17 cellular contexts compared by ENCODE assay signal in genomic region chr2:9908639-9909038, GRCh38. TPM values are rescaled to one million over a fixed set of nuclear protein-coding genes. Genes with fewer than 3 reads are reported as not detected.
DNase-seq lines count a peak whose midpoint lies in the region; ATAC-seq, FAIRE-seq and TF ChIP-seq lines count a peak whose summit lies in the region.
"Had no signal": no experiment of that assay in that cellular context is flagged by ENCODE, and none has a peak within 500 bp of the region (broad histone marks: within the 10 kb centered on the region; RNA-seq: fewer than 3 reads in every experiment).

No MANE protein-coding gene starts in this region.

- no TSS peak for BruUV-seq in PC-3 (replicated peaks; lab: Mats Ljungman, UMichigan)

- H3K4me2 ChIP-seq in PC-3 (ENCODE audit: low read length) (no peak overlapping the region), keratinocyte (ENCODE audit: control insufficient read depth, extremely low read depth, insufficient read depth, low read depth, low read length) (no peak overlapping the region)

- H3K4me3 ChIP-seq in PC-3 (ENCODE audit: low read length) (no peak overlapping the region), epithelial cell of esophagus (ENCODE audit: low read length) (no peak overlapping the region), keratinocyte (ENCODE audit: control insufficient read depth in 2 of 3, extremely low read depth in 1 of 3, insufficient read depth in 2 of 3, low read depth in 1 of 3, low read length in 3 of 3) (no peak overlapping the region)
- H3K4me3 ChIP-seq: HAP-1 had no signal

- TF ChIP-seq CTCF in PC-3 (conservative IDR thresholded peaks at IDR 0.05; ENCODE audit: low read depth, low read length) (no peak), epithelial cell of esophagus (IDR thresholded peaks at IDR 0.05; ENCODE audit: insufficient read depth, low read depth, low read length, missing control alignments) (no peak), keratinocyte (optimal IDR thresholded peaks at IDR 0.05 in 1 of 3, IDR thresholded peaks at IDR 0.05 in 1 of 3, conservative IDR thresholded peaks at IDR 0.05 in 1 of 3; ENCODE audit: extremely low read depth in 1 of 3, insufficient read depth in 2 of 3, low read length in 3 of 3) (no peak)

- peak; percentile 44 for FAIRE-seq in keratinocyte (lab: Jason Lieb, UNC)
- FAIRE-seq: A204.1, GM12892, GM19239 had no signal

- H3K9ac ChIP-seq in PC-3 (ENCODE audit: low read length), result no peak overlapping the region
- no peak overlapping the region for H3K9ac ChIP-seq in keratinocyte (ENCODE audit: control insufficient read depth, extremely low read depth, insufficient read depth, low read length)

- H3K9me3 ChIP-seq in PC-3 (ENCODE audit: low read length), result no peaks in the 10 kb centered on the region
- no peaks in the 10 kb centered on the region for H3K9me3 ChIP-seq in keratinocyte (ENCODE audit: control insufficient read depth, low read depth, low read length)
- H3K9me3 ChIP-seq: HAP-1 had no signal

- CTCF ChIA-PET in PC-3 (lab: Charles Lee), result no interaction called here

- no peaks in the 10 kb centered on the region for H3K9me1 ChIP-seq in keratinocyte (ENCODE audit: control insufficient read depth, extremely low read depth, insufficient read depth, low read length)

- POLR2A ChIA-PET in PC-3 (lab: Charles Lee; ENCODE audit: unreplicated experiment), result no interaction called here

- no peaks in the 10 kb centered on the region for H3F3A ChIP-seq in PC-3 (ENCODE audit: low read length, unreplicated experiment)

- H3K27ac ChIP-seq in PC-3 (ENCODE audit: low read length) (no peak overlapping the region), keratinocyte (ENCODE audit: control insufficient read depth, insufficient read depth, low read length) (no peak overlapping the region)

- H3K79me2 ChIP-seq in PC-3 (ENCODE audit: low read length) (no peaks in the 10 kb centered on the region), keratinocyte (ENCODE audit: control insufficient read depth, insufficient read depth, low read length) (no peaks in the 10 kb centered on the region)

- ATAC-seq in PC-3 (peak; percentile 55; the same call in 1 of the 2 replicates), left ventricle myocardium superior (no peak)

- no peak overlapping the region for H2AFZ ChIP-seq in PC-3 (ENCODE audit: low read length)
- H2AFZ ChIP-seq in keratinocyte (ENCODE audit: control insufficient read depth, low read length), result no peak overlapping the region

- H4K20me1 ChIP-seq in PC-3 (ENCODE audit: low read length) (no peaks in the 10 kb centered on the region), keratinocyte (ENCODE audit: control insufficient read depth, extremely low read depth, insufficient read depth, low read length) (no peaks in the 10 kb centered on the region)

- DNase-seq in NCI-H2029 treated with DMSO at 0.1 percent for 48 hours (lab: John Stamatoyannopoulos, UW) (peak; percentile 9), NCI-H2029 (lab: John Stamatoyannopoulos, UW) (no peak), PC-3 (no peak), epithelial cell of esophagus (ENCODE audit: low read depth) (peak; percentile 35), keratinocyte (ENCODE audit: low read depth, low spot score) (no peak), left ventricle myocardium superior (no peak), anterior cingulate cortex (lab: John Stamatoyannopoulos, UW) (no peak)
- DNase-seq in stimulated activated CD4-positive, alpha-beta T cell treated with anti-CD3 and anti-CD28 coated beads, Interleukin-12 subunit alpha, Interleukin-12 subunit beta, amount 100 ng/mL, for 4 hours, result no peak
- DNase-seq: C1 segment of cervical spinal cord; CD4-positive, alpha-beta T cell; DND-41; GDM1; GOT3 had no signal

- H3K36me3 ChIP-seq in PC-3 (ENCODE audit: low read depth, low read length), result 0 out of 2 replicates have a peak, but pooled peaks cover 5% of the 10 kb centered on the region
- peaks cover 0 to 4% of the 10 kb centered on the region in 2 experiments for H3K36me3 ChIP-seq in keratinocyte (ENCODE audit: control insufficient read depth in 2 of 2, extremely low read depth in 1 of 2, insufficient read depth in 2 of 2, low read length in 2 of 2)

- intact Hi-C loops in PC-3 (cut with micrococcal nuclease) (no loop called here), left ventricle myocardium superior (cut with micrococcal nuclease) (no loop called here)

- H3K9me2 ChIP-seq in PC-3 (replicated peaks; ENCODE audit: low read length), result no peaks in the 10 kb centered on the region

- H3K4me1 ChIP-seq in PC-3 (ENCODE audit: insufficient read depth, low read length) (0 out of 2 replicates have a peak, but pooled peaks cover 3% of the 10 kb centered on the region), keratinocyte (ENCODE audit: control insufficient read depth, extremely low read depth, insufficient read depth, low read length) (no peaks in the 10 kb centered on the region)
- H3K4me1 ChIP-seq: HAP-1 had no signal

- H3K27me3 ChIP-seq in PC-3 (ENCODE audit: low read length), result no peaks in the 10 kb centered on the region
- H3K27me3 ChIP-seq in keratinocyte (ENCODE audit: control insufficient read depth, extremely low read depth, insufficient read depth, low read length), result no peaks in the 10 kb centered on the region

- dilution Hi-C loops in keratinocyte (cut with MboI; ENCODE audit: extremely low pct_ligation_motif_present, low sequenced_read_pairs), result no loop called here

RNA-seq across cellular contexts. Expression of gene GRHL1, which starts 42.9 kb away (rescaled TPM):
- 9.3 and 10.3 TPM in 2 replicates for total RNA-seq in PC-3 (2014; rRNA removed)
- 2.6 to 15.1 TPM (median 7.8 TPM) in 3 replicates for polyA plus RNA-seq in keratinocyte
- polyA plus RNA-seq in keratinocyte (2011; ENCODE audit: low read depth), result 49.7 TPM
- polyA plus RNA-seq in keratinocyte (2011; cell fraction: cytosol; rRNA removed), result 2.1 and 5.7 TPM in 2 replicates
- polyA plus RNA-seq in keratinocyte (2011; cell fraction: nucleus; rRNA removed), result 12.8 and 15.7 TPM in 2 replicates
- polyA plus RNA-seq in keratinocyte (2012; ENCODE audit: low replicate concordance), result 1.8 and 56.4 TPM in 2 replicates
- polyA minus RNA-seq in keratinocyte, result 9.2 to 23.4 TPM (median 16.0 TPM) in 3 replicates
- 1.3 TPM for polyA minus RNA-seq in keratinocyte (2011; cell fraction: cytosol; rRNA and poly(A)+ RNA removed)
- 11.9 TPM in 2 replicates for polyA minus RNA-seq in keratinocyte (2011; cell fraction: nucleus; rRNA and poly(A)+ RNA removed)
- 1.0 TPM for total RNA-seq in left ventricle myocardium superior

Comparison
In these comparisons a context has a peak if more than half of its experiments do, and no peak if none do; other contexts are left out.
1. DNase-seq: peak in NCI-H2029 treated with DMSO at 0.1 percent for 48 hours (single experiment) and epithelial cell of esophagus (single experiment); none in NCI-H2029 (single experiment), PC-3 (single experiment), keratinocyte (single experiment), stimulated activated CD4-positive, alpha-beta T cell treated with anti-CD3 and anti-CD28 coated beads, Interleukin-12 subunit alpha, Interleukin-12 subunit beta, amount 100 ng/mL, for 4 hours (single experiment), left ventricle myocardium superior (single experiment) and anterior cingulate cortex (0 of 58).